23 cellular contexts compared by ENCODE assay signal in genomic region chr15:94487635-94488034, GRCh38.
"Had no signal": no experiment of that assay in that cellular context is flagged by ENCODE, and none has a peak within 500 bp of the region (broad histone marks: within the 10 kb centered on the region; RNA-seq: fewer than 3 reads in every experiment).

No MANE protein-coding gene starts in this region.

- H3K27ac Mint-ChIP-seq: naive B cell; nephron progenitor cell; stimulated activated memory B cell treated with anti-CD40 and anti-IgM and Interleukin-4, amounts not matched to agents 10 μg/mL and 1 μg/mL and 100 μg/mL, for 72 hours; stimulated activated naive CD8-positive, alpha-beta T cell treated with anti-CD3 and anti-CD28 coated beads, Interleukin-15, Interleukin-2, amounts not matched to agents 100 ng/mL and 50 ng/mL, for 24 hours had no signal

- H3K4me3 ChIP-seq: colonic mucosa, hepatocyte, psoas muscle, spleen, testis, tibial nerve, upper lobe of right lung, vagina had no signal

- H3K4me2 ChIP-seq: hepatocyte had no signal

- ATAC-seq: left lobe of liver; psoas muscle; sciatic nerve; stimulated activated memory B cell treated with anti-CD40 and anti-IgM and Interleukin-4, amounts not matched to agents 10 μg/mL and 1 μg/mL and 100 μg/mL, for 72 hours; upper lobe of right lung had no signal

- H3K36me3 ChIP-seq: colonic mucosa, tibial nerve, upper lobe of right lung, vagina had no signal

- H3K9me3 ChIP-seq: colonic mucosa, neutrophil, psoas muscle, testis, tibial nerve, upper lobe of right lung, vagina had no signal

- H3K27ac ChIP-seq: colonic mucosa, hepatocyte, neutrophil, psoas muscle, spleen, testis, tibial nerve, upper lobe of right lung, vagina had no signal

- H3K27me3 Mint-ChIP-seq: stimulated activated memory B cell treated with anti-CD40 and anti-IgM and Interleukin-4, amounts not matched to agents 10 μg/mL and 1 μg/mL and 100 μg/mL, for 72 hours had no signal

- H3K4me1 ChIP-seq: colonic mucosa, psoas muscle, spleen, testis, tibial nerve, upper lobe of right lung, vagina had no signal

- H3K4me1 Mint-ChIP-seq: nephron progenitor cell; stimulated activated memory B cell treated with anti-CD40 and anti-IgM and Interleukin-4, amounts not matched to agents 10 μg/mL and 1 μg/mL and 100 μg/mL, for 72 hours had no signal

- DNase-seq: colonic mucosa; dermis blood vessel endothelial cell; foreskin melanocyte; head of caudate nucleus; kidney glomerular epithelial cell; midbrain; naive B cell; nephron progenitor cell; psoas muscle; spleen; stimulated activated CD4-positive, alpha-beta T cell treated with anti-CD3 and anti-CD28 coated beads, Interleukin-15, amount 100 ng/mL, for 24 hours; stimulated activated CD4-positive, alpha-beta T cell treated with anti-CD3 and anti-CD28 coated beads, Interleukin-1b, Interleukin-23, amount 100 ng/mL, for 48 hours; stimulated activated CD4-positive, alpha-beta T cell treated with anti-CD3 and anti-CD28 coated beads, Interleukin-4, amount 100 ng/mL, for 24 hours; testis; upper lobe of right lung had no signal

- H3K27me3 ChIP-seq: colonic mucosa, hepatocyte, spleen, testis, tibial nerve, upper lobe of right lung, vagina had no signal

- H3K4me3 Mint-ChIP-seq: naive B cell; nephron progenitor cell; stimulated activated memory B cell treated with anti-CD40 and anti-IgM and Interleukin-4, amounts not matched to agents 10 μg/mL and 1 μg/mL and 100 μg/mL, for 72 hours; stimulated activated naive CD8-positive, alpha-beta T cell treated with anti-CD3 and anti-CD28 coated beads, Interleukin-15, Interleukin-2, amounts not matched to agents 100 ng/mL and 50 ng/mL, for 24 hours had no signal

- H2AFZ ChIP-seq: hepatocyte had no signal
